ENCODE assay signal across 1 cellular context in genomic region chr12:124884587-124885438, GRCh38.
A peak's percentile ranks its signal among the peaks of the same experiment; 100 is the strongest.
TF ChIP-seq lines count a peak whose summit lies in the region.

No MANE protein-coding gene starts in this region.

TF ChIP-seq in H1, 55 proteins besides CTCF, POLR2A, EP300 and RAD21:
- TF ChIP-seq ASH2L (IDR thresholded peaks at IDR 0.05; ENCODE audit: low read length) (peak; percentile 31), USF2 (IDR thresholded peaks at IDR 0.05; ENCODE audit: low read length) (no peak)
TF ChIP-seq in H1: peak in this region for 1.
